Comparison of ENCODE assay signal across 1 cellular context in the genomic region with DNA sequence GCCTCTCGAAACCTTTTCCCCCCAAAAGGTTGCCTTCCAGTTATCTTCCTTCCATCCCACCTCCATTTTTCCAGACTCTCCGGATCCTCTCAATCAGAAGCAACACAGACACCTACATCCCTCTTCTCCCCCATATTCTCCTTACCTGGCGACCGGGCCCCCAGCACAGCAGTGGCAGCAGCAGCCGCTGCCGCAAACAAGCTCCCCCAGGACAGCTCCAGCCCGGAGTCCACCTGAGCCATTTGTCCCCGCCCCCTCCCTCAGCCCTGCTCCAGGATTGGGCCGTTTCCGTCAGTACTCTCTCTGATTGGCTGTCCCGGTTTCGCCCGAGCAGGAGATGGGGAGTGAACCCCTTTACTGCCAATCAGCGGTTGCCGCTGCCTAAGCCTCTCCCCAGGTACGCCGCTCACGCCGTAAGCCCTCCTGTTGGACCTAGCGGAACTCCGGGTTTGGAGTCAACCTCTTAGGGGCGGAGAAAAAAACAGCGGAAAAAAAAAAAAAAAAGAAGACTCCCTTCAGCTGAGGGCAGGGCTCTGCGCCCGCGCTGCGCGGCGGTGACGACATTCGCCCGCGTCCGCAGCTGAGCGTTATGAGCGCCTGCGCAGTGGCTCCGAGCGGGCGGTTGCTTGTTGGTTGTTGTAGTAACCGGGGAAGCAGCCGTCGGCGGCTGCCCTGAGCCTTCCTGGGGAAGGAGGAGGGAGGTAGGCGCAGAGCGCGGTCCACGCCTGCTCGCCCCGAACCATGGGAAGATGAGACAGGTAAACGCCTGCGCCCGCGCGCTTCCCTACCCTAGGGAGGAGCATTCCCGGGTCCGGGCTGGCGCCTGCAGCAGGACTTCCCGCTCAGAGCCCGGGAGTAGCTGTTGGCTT.
TF ChIP-seq lines count a peak whose summit lies in the region.

A gene with protein sequence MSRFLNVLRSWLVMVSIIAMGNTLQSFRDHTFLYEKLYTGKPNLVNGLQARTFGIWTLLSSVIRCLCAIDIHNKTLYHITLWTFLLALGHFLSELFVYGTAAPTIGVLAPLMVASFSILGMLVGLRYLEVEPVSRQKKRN (minus strand): TSS at position 247 of the 869 bp plus-strand sequence. CDS start 3,374 bp downstream, outside the sequence.
TSS of gene TTLL5 (plus strand) at position 617 of the 869 bp plus-strand sequence. CDS start 1,904 bp downstream, outside the sequence.

TF ChIP-seq in endothelial cell of umbilical vein, 7 proteins besides CTCF, POLR2A, EP300 and RAD21:
- TF ChIP-seq EZH2 (IDR thresholded peaks at IDR 0.05; ENCODE audit: borderline replicate concordance, low read depth, low read length, severe bottlenecking) (no peak), MYC (IDR thresholded peaks at IDR 0.05; ENCODE audit: low read depth, low read length) (no peak), GATA2 (IDR thresholded peaks at IDR 0.05; ENCODE audit: insufficient read depth, insufficient read length, low read depth, low read length) (no peak), POLR2AphosphoS5 (IDR thresholded peaks at IDR 0.05; ENCODE audit: insufficient read depth, low read depth, low read length) (no peak), JUN (IDR thresholded peaks at IDR 0.05; ENCODE audit: borderline replicate concordance, insufficient read depth, insufficient read length, low read depth) (no peak), FOS (IDR thresholded peaks at IDR 0.05; ENCODE audit: borderline replicate concordance, insufficient read depth, low read length) (no peak)
- TF ChIP-seq, protein P1, sequence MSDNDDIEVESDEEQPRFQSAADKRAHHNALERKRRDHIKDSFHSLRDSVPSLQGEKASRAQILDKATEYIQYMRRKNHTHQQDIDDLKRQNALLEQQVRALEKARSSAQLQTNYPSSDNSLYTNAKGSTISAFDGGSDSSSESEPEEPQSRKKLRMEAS (IDR thresholded peaks at IDR 0.05; ENCODE audit: insufficient read depth, insufficient read length): peak; percentile 3
TF ChIP-seq in endothelial cell of umbilical vein: peak in this region for 1.
